In genomic region chr18:78494686-78495085, GRCh38 we compare ENCODE assay signal across 18 cellular contexts.
A peak's percentile ranks its signal among the peaks of the same experiment; 100 is the strongest.
DNase-seq lines count a peak whose midpoint lies in the region; ATAC-seq, FAIRE-seq and TF ChIP-seq lines count a peak whose summit lies in the region.
"Had no signal": no experiment of that assay in that cellular context is flagged by ENCODE, and none has a peak within 500 bp of the region (broad histone marks: within the 10 kb centered on the region; RNA-seq: fewer than 3 reads in every experiment).

No MANE protein-coding gene starts in this region.

- FAIRE-seq in astrocyte (lab: Jason Lieb, UNC) = no peak
- FAIRE-seq: GM12891, GM18507, H1 had no signal

- H3K36me3 Mint-ChIP-seq in astrocyte (ENCODE audit: low read depth, unreplicated experiment) = no peaks in the 10 kb centered on the region
- H3K36me3 Mint-ChIP-seq: CD4-positive, alpha-beta memory T cell had no signal

- intact Hi-C loops in sciatic nerve (cut with DNase I) = no loop called here
- intact Hi-C loops in upper lobe of right lung (cut with DNase I) = no loop called here

- peak overlapping the region; percentile 34 for H3K27ac Mint-ChIP-seq in astrocyte (ENCODE audit: unreplicated experiment)
- H3K27ac Mint-ChIP-seq: CD4-positive, alpha-beta memory T cell had no signal

- H3K4me3 ChIP-seq in astrocyte (ENCODE audit: insufficient read depth, low read depth, low read length) (no peak overlapping the region), upper lobe of right lung (no peak overlapping the region)
- H3K4me3 ChIP-seq: GM23248 had no signal

- POLR2A ChIA-PET in RWPE1 (lab: Yijun Ruan, JAX; ENCODE audit: low non-redundant PET) = no interaction called here

- no peak overlapping the region for H2AFZ ChIP-seq in astrocyte (ENCODE audit: low read depth, low read length)
- H2AFZ ChIP-seq: GM23248 had no signal

- CTCF ChIA-PET in RWPE1 (lab: Yijun Ruan, JAX) = no interaction called here

- H3K9me3 ChIP-seq in astrocyte (ENCODE audit: insufficient read depth, low read depth, low read length) (peaks cover 19% of the 10 kb centered on the region), upper lobe of right lung (no peaks in the 10 kb centered on the region)

- no peak overlapping the region for H3K4me3 Mint-ChIP-seq in astrocyte (ENCODE audit: unreplicated experiment)
- H3K4me3 Mint-ChIP-seq: CD4-positive, alpha-beta memory T cell had no signal

- H3K27ac ChIP-seq in RWPE1 (peak overlapping the region; percentile 12; the same call in 1 of the 2 replicates), astrocyte (ENCODE audit: low read depth, low read length) (no peak overlapping the region), upper lobe of right lung (no peak overlapping the region)
- H3K27ac ChIP-seq: GM23248 had no signal

- H3K4me2 ChIP-seq in astrocyte (ENCODE audit: low read length) = no peak overlapping the region

- H3K9me3 Mint-ChIP-seq in astrocyte (ENCODE audit: unreplicated experiment) = peaks cover 13% of the 10 kb centered on the region

- H3K79me2 ChIP-seq in astrocyte (ENCODE audit: insufficient read depth, low read length) = no peaks in the 10 kb centered on the region

- DNase-seq in RWPE1 (ENCODE audit: low spot score) = no peak
- DNase-seq in astrocyte (ENCODE audit: low read depth) = no peak
- DNase-seq in sciatic nerve (ENCODE audit: low spot score) = no peak
- DNase-seq in NCI-H774 (lab: John Stamatoyannopoulos, UW) = no peak
- DNase-seq in upper lobe of right lung = no peak
- no peak for DNase-seq in hepatic stellate cell (ENCODE audit: low spot score)
- DNase-seq: C1 segment of cervical spinal cord; Calu3; CD4-positive, alpha-beta memory T cell; DMS53; DMS79 treated with DMSO at 0.1 percent for 48 hours; GF-D8; H7; HCEC 1CT had no signal

- H3K4me1 ChIP-seq in astrocyte (ENCODE audit: insufficient read depth, low read length) (no peaks in the 10 kb centered on the region), upper lobe of right lung (no peaks in the 10 kb centered on the region)

- TF ChIP-seq CTCF in RWPE1 (conservative IDR thresholded peaks at IDR 0.05; ENCODE audit: low read depth) (no peak), astrocyte (IDR thresholded peaks at IDR 0.05; ENCODE audit: insufficient read depth, low read depth, low read length) (no peak), upper lobe of right lung (IDR thresholded peaks at IDR 0.05) (no peak)

- no peaks in the 10 kb centered on the region for H3K27me3 ChIP-seq in astrocyte (ENCODE audit: insufficient read depth, low read length)
- no peaks in the 10 kb centered on the region for H3K27me3 ChIP-seq in upper lobe of right lung

- ATAC-seq in sciatic nerve (peak; percentile 11), upper lobe of right lung (no peak)

- no peaks in the 10 kb centered on the region for H3K27me3 Mint-ChIP-seq in astrocyte (ENCODE audit: low read depth, unreplicated experiment)
- H3K27me3 Mint-ChIP-seq: CD4-positive, alpha-beta memory T cell had no signal

- no peaks in the 10 kb centered on the region for H3K4me1 Mint-ChIP-seq in astrocyte (ENCODE audit: low read depth, unreplicated experiment)
- H3K4me1 Mint-ChIP-seq: CD4-positive, alpha-beta memory T cell had no signal

- H3K36me3 ChIP-seq in astrocyte (ENCODE audit: insufficient read depth, low read length) (no peaks in the 10 kb centered on the region), upper lobe of right lung (no peaks in the 10 kb centered on the region)

- H3K9ac ChIP-seq in astrocyte (ENCODE audit: low read length) = no peak overlapping the region
- H3K9ac ChIP-seq: GM23248 had no signal

- H4K20me1 ChIP-seq in astrocyte (ENCODE audit: insufficient read depth, low read length) = no peaks in the 10 kb centered on the region
